8 cellular contexts compared by ENCODE assay signal in the genomic region with DNA sequence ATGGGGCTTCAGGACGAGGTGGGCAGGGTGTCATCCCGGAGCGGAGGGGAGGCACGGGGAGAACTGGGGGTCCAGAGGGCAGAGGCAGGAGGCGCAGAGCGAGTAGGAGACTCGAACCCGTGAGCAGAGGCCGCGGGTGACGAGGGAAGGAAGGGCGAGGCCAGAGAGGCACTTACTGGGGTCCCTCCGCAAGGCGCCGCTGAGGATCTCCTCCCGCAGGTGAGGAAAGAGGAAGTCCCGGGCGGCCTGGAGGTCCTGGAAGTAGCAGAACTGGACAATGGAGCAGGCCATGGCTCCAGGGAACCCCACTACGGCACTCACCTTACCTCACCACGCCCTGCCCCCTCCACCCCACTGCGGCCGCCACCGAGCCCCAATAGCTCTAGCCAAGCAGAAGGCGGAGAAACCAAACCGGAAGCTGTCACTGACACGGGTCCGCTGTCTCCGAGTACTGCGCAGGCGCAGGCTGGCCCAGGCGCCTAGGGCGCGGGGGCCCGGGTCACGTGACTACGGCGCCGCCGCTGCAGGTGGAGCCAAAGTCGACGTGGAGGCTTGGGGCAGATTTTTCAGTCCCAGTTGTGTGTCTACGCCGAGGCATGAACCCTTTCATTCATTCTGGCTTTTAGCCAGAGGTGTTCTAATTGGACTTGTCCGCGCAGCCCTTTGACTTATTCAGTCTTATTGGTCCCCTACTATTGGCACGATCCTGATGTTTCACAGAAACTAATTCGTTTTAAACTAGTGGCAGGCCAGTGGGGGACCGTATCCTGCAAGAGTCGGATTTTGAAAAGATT. TPM values are rescaled to one million over a fixed set of nuclear protein-coding genes. Genes with fewer than 3 reads are reported as not detected.
A peak's percentile ranks its signal among the peaks of the same experiment; 100 is the strongest.
DNase-seq lines count a peak whose midpoint lies in the region; ATAC-seq and TF ChIP-seq lines count a peak whose summit lies in the region.

A gene with protein sequence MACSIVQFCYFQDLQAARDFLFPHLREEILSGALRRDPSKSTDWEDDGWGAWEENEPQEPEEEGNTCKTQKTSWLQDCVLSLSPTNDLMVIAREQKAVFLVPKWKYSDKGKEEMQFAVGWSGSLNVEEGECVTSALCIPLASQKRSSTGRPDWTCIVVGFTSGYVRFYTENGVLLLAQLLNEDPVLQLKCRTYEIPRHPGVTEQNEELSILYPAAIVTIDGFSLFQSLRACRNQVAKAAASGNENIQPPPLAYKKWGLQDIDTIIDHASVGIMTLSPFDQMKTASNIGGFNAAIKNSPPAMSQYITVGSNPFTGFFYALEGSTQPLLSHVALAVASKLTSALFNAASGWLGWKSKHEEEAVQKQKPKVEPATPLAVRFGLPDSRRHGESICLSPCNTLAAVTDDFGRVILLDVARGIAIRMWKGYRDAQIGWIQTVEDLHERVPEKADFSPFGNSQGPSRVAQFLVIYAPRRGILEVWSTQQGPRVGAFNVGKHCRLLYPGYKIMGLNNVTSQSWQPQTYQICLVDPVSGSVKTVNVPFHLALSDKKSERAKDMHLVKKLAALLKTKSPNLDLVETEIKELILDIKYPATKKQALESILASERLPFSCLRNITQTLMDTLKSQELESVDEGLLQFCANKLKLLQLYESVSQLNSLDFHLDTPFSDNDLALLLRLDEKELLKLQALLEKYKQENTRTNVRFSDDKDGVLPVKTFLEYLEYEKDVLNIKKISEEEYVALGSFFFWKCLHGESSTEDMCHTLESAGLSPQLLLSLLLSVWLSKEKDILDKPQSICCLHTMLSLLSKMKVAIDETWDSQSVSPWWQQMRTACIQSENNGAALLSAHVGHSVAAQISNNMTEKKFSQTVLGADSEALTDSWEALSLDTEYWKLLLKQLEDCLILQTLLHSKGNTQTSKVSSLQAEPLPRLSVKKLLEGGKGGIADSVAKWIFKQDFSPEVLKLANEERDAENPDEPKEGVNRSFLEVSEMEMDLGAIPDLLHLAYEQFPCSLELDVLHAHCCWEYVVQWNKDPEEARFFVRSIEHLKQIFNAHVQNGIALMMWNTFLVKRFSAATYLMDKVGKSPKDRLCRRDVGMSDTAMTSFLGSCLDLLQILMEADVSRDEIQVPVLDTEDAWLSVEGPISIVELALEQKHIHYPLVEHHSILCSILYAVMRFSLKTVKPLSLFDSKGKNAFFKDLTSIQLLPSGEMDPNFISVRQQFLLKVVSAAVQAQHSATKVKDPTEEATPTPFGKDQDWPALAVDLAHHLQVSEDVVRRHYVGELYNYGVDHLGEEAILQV (N-terminal part only) (minus strand): TSS at position 407 of the 794 bp plus-strand sequence. CDS start 116 bp downstream, at position 291.

- H3K9me3 Mint-ChIP-seq in activated T-cell treated with anti-CD3 and anti-CD28 coated beads, Interleukin-2, amount 50 U/mL, for 24 hours, result no peaks in the 10 kb centered on the region

- peak; percentile 96 for ATAC-seq in GM21737 (IDR thresholded peaks at IDR 0.05; ENCODE audit: unreplicated experiment)

- peak in 1 of 6 experiments; percentile 49 for TF ChIP-seq CTCF in esophagus squamous epithelium (IDR thresholded peaks at IDR 0.05)

- peaks cover 13% of the 10 kb centered on the region for H3K36me3 Mint-ChIP-seq in activated T-cell treated with anti-CD3 and anti-CD28 coated beads, Interleukin-2, amount 50 U/mL, for 24 hours (ENCODE audit: low read depth)

- H3K4me1 ChIP-seq in esophagus squamous epithelium, result peaks cover 4 to 42% (median 27%) of the 10 kb centered on the region in 3 donors

- H3K9me3 ChIP-seq in esophagus squamous epithelium, result no peaks in the 10 kb centered on the region

- peaks cover 0 to 9% (median 0%) of the 10 kb centered on the region in 4 donors for H3K27me3 ChIP-seq in esophagus squamous epithelium

- 0 to 2% methylated on average over 26 to 33 of the region's 49 CpGs for WGBS in esophagus squamous epithelium, 2 donors

- peak in 3 of 4 donors; percentile 61 to 77 (median 71) for TF ChIP-seq POLR2A in esophagus squamous epithelium (IDR thresholded peaks at IDR 0.05)

- peaks cover 22% of the 10 kb centered on the region for H3K4me1 Mint-ChIP-seq in activated T-cell treated with anti-CD3 and anti-CD28 coated beads, Interleukin-2, amount 50 U/mL, for 24 hours (ENCODE audit: low read depth)

- H3K4me3 ChIP-seq in esophagus squamous epithelium, result peak within 1 kb of the TSS; percentile 76 to 96 (median 84)

- no peak within 1 kb of the TSS for H3K27ac Mint-ChIP-seq in activated T-cell treated with anti-CD3 and anti-CD28 coated beads, Interleukin-2, amount 50 U/mL, for 24 hours

- no peaks in the 10 kb centered on the region for H3K27me3 Mint-ChIP-seq in activated T-cell treated with anti-CD3 and anti-CD28 coated beads, Interleukin-2, amount 50 U/mL, for 24 hours

- H3K36me3 ChIP-seq in esophagus squamous epithelium, result peaks cover 0 to 18% (median 0%) of the 10 kb centered on the region in 3 donors

- no peak within 1 kb of the TSS for H3K4me3 Mint-ChIP-seq in activated T-cell treated with anti-CD3 and anti-CD28 coated beads, Interleukin-2, amount 50 U/mL, for 24 hours

- peak within 1 kb of the TSS; percentile 88 to 97 (median 94) for H3K27ac ChIP-seq in esophagus squamous epithelium

- intact Hi-C loops in esophagus squamous epithelium (cut with DNase I), result no loop called here

- DNase-seq in DMS79 (lab: John Stamatoyannopoulos, UW) (peak; percentile 95), KG1 (lab: John Stamatoyannopoulos, UW) (peak; percentile 91), esophagus squamous epithelium (lab: John Stamatoyannopoulos, UW) (peak; percentile 81), myocyte (ENCODE audit: low read depth) (peak; percentile 94)
- peak; percentile 96 for DNase-seq in activated T-cell treated with anti-CD3 and anti-CD28 coated beads, Interleukin-2, amount 50 U/mL, for 24 hours
- DNase-seq in stimulated activated CD8-positive, alpha-beta memory T cell treated with anti-CD3 and anti-CD28 coated beads, Interleukin-7, amount 100 ng/mL, for 48 hours (ENCODE audit: extremely low read depth in 1 of 2, low read depth in 1 of 2), result peak; percentile 94 to 95

TF ChIP-seq in PFSK-1, 5 proteins besides CTCF, POLR2A, EP300 and RAD21:
- TF ChIP-seq TAF1 (IDR thresholded peaks at IDR 0.05; ENCODE audit: borderline replicate concordance, insufficient read depth, low read length), result peak; percentile 39; the same call in 1 of the 2 replicates
- TF ChIP-seq REST (IDR thresholded peaks at IDR 0.05; ENCODE audit: insufficient read depth in 1 of 2, low read depth in 2 of 2, low read length in 2 of 2), result no peak
- 0 out of 2 replicates have a peak, but pooled peaks have one; percentile 34 for TF ChIP-seq SIN3A (IDR thresholded peaks at IDR 0.05; ENCODE audit: borderline replicate concordance, insufficient read depth, low read length)
- peak; percentile 59 for TF ChIP-seq FOXP2 (optimal IDR thresholded peaks at IDR 0.05; ENCODE audit: borderline replicate concordance, extremely low read depth, extremely low read length, insufficient read depth)
- peak; percentile 98 for TF ChIP-seq POLR2AphosphoS5 (IDR thresholded peaks at IDR 0.05; ENCODE audit: low read depth, low read length)

RNA-seq across cellular contexts. Expression of the gene that starts here (rescaled TPM):
- 24.5 TPM for polyA plus RNA-seq in PFSK-1 (2012; ENCODE audit: insufficient read length, low read depth)
- 10 to 100 TPM; 13.8 to 28.0 (median 20.4) TPM for total RNA-seq in esophagus squamous epithelium
- 18.7 and 21.4 TPM in 2 replicates for total RNA-seq in myocyte
- 9.6 TPM for polyA plus RNA-seq in myocyte (2012)

Comparison
In these comparisons a context has a peak if more than half of its experiments do, and no peak if none do; other contexts are left out.
1. Peak in every context shown above with its lines: DNase-seq, ATAC-seq, H3K4me3 ChIP-seq and H3K27ac ChIP-seq.